38 cellular contexts compared by ENCODE assay signal in genomic region chr7:101012931-101013330, GRCh38. TPM values are rescaled to one million over a fixed set of nuclear protein-coding genes. Genes with fewer than 3 reads are reported as not detected.
"Had no signal": no experiment of that assay in that cellular context is flagged by ENCODE, and none has a peak within 500 bp of the region (broad histone marks: within the 10 kb centered on the region; RNA-seq: fewer than 3 reads in every experiment).

No MANE protein-coding gene starts in this region.

- H3K9me3 ChIP-seq: adrenal gland, body of pancreas, breast epithelium had no signal

- H3K4me1 ChIP-seq: breast epithelium had no signal

- H3K27ac ChIP-seq: adrenal gland, body of pancreas, brain microvascular endothelial cell, breast epithelium, VCaP had no signal

- DNase-seq: activated B cell treated with CpG ODN at 0.5 μM for 24 hours; activated CD4-positive, alpha-beta memory T cell treated with anti-CD3 and anti-CD28 coated beads for 36 hours; activated CD4-positive, alpha-beta T cell treated with anti-CD3 and anti-CD28 coated beads for 4 hours; activated CD4-positive, alpha-beta T cell treated with anti-CD3 and anti-CD28 coated beads, Interleukin-2, amount 10 ng/mL, durations not matched to agents 24 days and 14 days; activated CD4-positive, alpha-beta T cell treated with anti-CD3 and anti-CD28 coated beads, Interleukin-2, amount 50 U/mL, for 1 hour; activated CD4-positive, alpha-beta T cell treated with anti-CD3 and anti-CD28 coated beads, Interleukin-2, amount 50 U/mL, for 4 hours; activated CD4-positive, CD25-positive, alpha-beta regulatory T cell treated with anti-CD3 and anti-CD28 coated beads, Interleukin-2, amount 50 U/mL, for 72 hours; activated CD8-positive, alpha-beta memory T cell treated with anti-CD3 and anti-CD28 coated beads, Interleukin-2, amount 50 U/mL, for 4 hours; activated CD8-positive, alpha-beta T cell treated with anti-CD3 and anti-CD28 coated beads for 36 hours; activated effector memory CD4-positive, alpha-beta T cell treated with anti-CD3 and anti-CD28 coated beads, Interleukin-2, amount 50 U/mL, for 16 hours; activated gamma-delta T cell treated with Interleukin-2 at 50 U/mL for 16 hours; activated naive CD4-positive, alpha-beta T cell; activated naive CD4-positive, alpha-beta T cell treated with anti-CD3 and anti-CD28 coated beads for 36 hours; activated naive CD4-positive, alpha-beta T cell treated with anti-CD3 and anti-CD28 coated beads, Interleukin-2, amount 50 U/mL, for 16 hours; activated naive CD8-positive, alpha-beta T cell treated with anti-CD3 and anti-CD28 coated beads for 36 hours; activated T-cell treated with anti-CD3 and anti-CD28 coated beads for 4 hours; activated T-cell treated with anti-CD3 and anti-CD28 coated beads, Interleukin-2, amount 50 U/mL, for 1 hour; activated T-cell treated with anti-CD3 and anti-CD28 coated beads, Interleukin-2, amount 50 U/mL, for 4 hours; activated T-cell treated with anti-CD3 and anti-CD28 coated beads, Interleukin-2, amount 50 U/mL, for 72 hours; adrenal gland; amniotic stem cell; body of pancreas; brain microvascular endothelial cell; caudate nucleus; cerebellar nuclear complex; T-cell; T-helper 2 cell; T-helper 9 cell had no signal

- H3K4me3 ChIP-seq: adrenal gland, body of pancreas, breast epithelium had no signal

- ATAC-seq: activated CD8-positive, alpha-beta T cell treated with anti-CD3 and anti-CD28 coated beads for 36 hours; activated naive CD4-positive, alpha-beta T cell treated with anti-CD3 and anti-CD28 coated beads, Interleukin-2, amount 50 U/mL, for 72 hours; activated T-cell treated with anti-CD3 and anti-CD28 coated beads, Interleukin-2, amount 50 U/mL, for 4 hours; activated T-cell treated with anti-CD3 and anti-CD28 coated beads, Interleukin-2, amount 50 U/mL, for 72 hours; activated T-helper 17 cell treated with anti-CD3 and anti-CD28 coated beads, Interleukin-2, amount 50 U/mL, for 72 hours; body of pancreas; T-cell had no signal

- H3K36me3 ChIP-seq: adrenal gland, brain microvascular endothelial cell, breast epithelium had no signal

- H3K27me3 ChIP-seq: adrenal gland, brain microvascular endothelial cell had no signal

- FAIRE-seq: astrocyte, TTC549 had no signal

RNA-seq across cellular contexts. Expression of gene MUC17, which starts 7.0 kb away (rescaled TPM):
- total RNA-seq: activated B cell treated with CpG ODN at 0.5 μM for 24 hours; activated CD4-positive, alpha-beta memory T cell treated with anti-CD3 and anti-CD28 coated beads for 36 hours; activated CD4-positive, alpha-beta T cell treated with anti-CD3 and anti-CD28 coated beads, Interleukin-2, amount 10 ng/mL, durations not matched to agents 24 days and 14 days; activated CD8-positive, alpha-beta memory T cell treated with anti-CD3 and anti-CD28 coated beads for 36 hours; activated CD8-positive, alpha-beta T cell treated with anti-CD3 and anti-CD28 coated beads for 36 hours; activated naive CD4-positive, alpha-beta T cell treated with anti-CD3 and anti-CD28 coated beads for 36 hours; activated naive CD4-positive, alpha-beta T cell treated with anti-CD3 and anti-CD28 coated beads, Interleukin-2, amount 50 U/mL, for 72 hours; activated naive CD8-positive, alpha-beta T cell treated with anti-CD3 and anti-CD28 coated beads for 36 hours; activated T-cell treated with anti-CD3 and anti-CD28 coated beads, Interleukin-2, amount 50 U/mL, for 4 hours; activated T-cell treated with anti-CD3 and anti-CD28 coated beads, Interleukin-2, amount 50 U/mL, for 72 hours; activated T-helper 1 cell treated with anti-CD3 and anti-CD28 coated beads, Interleukin-12 subunit alpha, Interleukin-12 subunit beta, Interleukin-2, Interleukin-4 antibody, amounts not matched to agents 30 ng/mL and 10 ng/mL and 1 ng/mL, durations not matched to agents 14 hours and 24 hours and 36 hours; activated T-helper 17 cell treated with anti-CD3 and anti-CD28 coated beads, Interleukin-2, amount 50 U/mL, for 72 hours; adrenal gland; aorta; astrocyte; T-cell; T-helper 1 cell treated with Interleukin-12 subunit alpha and Interleukin-12 subunit beta and Interleukin-4 antibody, amounts not matched to agents 30 ng/mL and 1 ng/mL, for 36 hours had no signal
- polyA plus RNA-seq: adrenal gland had no signal

RNA-seq across cellular contexts. Expression of gene MUC12, which starts 43.6 kb away (rescaled TPM):
- total RNA-seq: activated B cell treated with CpG ODN at 0.5 μM for 24 hours; activated naive CD4-positive, alpha-beta T cell treated with anti-CD3 and anti-CD28 coated beads for 36 hours; body of pancreas; T-helper 1 cell treated with Interleukin-12 subunit alpha and Interleukin-12 subunit beta and Interleukin-4 antibody, amounts not matched to agents 30 ng/mL and 1 ng/mL, for 36 hours had no signal
